In genomic region chr11:77037057-77037456, GRCh38 we compare ENCODE assay signal across 17 cellular contexts. TPM values are rescaled to one million over a fixed set of nuclear protein-coding genes. Genes with fewer than 3 reads are reported as not detected.
DNase-seq lines count a peak whose midpoint lies in the region; ATAC-seq, FAIRE-seq and TF ChIP-seq lines count a peak whose summit lies in the region.
"Had no signal": no experiment of that assay in that cellular context is flagged by ENCODE, and none has a peak within 500 bp of the region (broad histone marks: within the 10 kb centered on the region; RNA-seq: fewer than 3 reads in every experiment).

No MANE protein-coding gene starts in this region.

- intact Hi-C loops in Panc1 (cut with micrococcal nuclease; ENCODE audit: unreplicated experiment) (loop anchor here (5.0 kb wide), 3 partner anchors 115 to 305 kb away; no protein-coding TSS in a partner anchor), K562 (cut with micrococcal nuclease) (no loop called here), transverse colon (cut with DNase I; ENCODE audit: low total_unique reads) (no loop called here), CD14-positive monocyte (cut with micrococcal nuclease) (no loop called here)

- peaks cover 31% of the 10 kb centered on the region for H3K4me1 Mint-ChIP-seq in CD14-positive monocyte

- H3K9me3 ChIP-seq in Panc1 (ENCODE audit: control insufficient read depth, insufficient read depth, low read depth, low read length) (no peaks in the 10 kb centered on the region), K562 (replicated peaks; ENCODE audit: control insufficient read depth, insufficient read depth, low read depth, low read length) (0 out of 2 replicates have a peak, but pooled peaks cover 1% of the 10 kb centered on the region), hepatocyte (ENCODE audit: low read depth) (no peaks in the 10 kb centered on the region), transverse colon (no peaks in the 10 kb centered on the region), tibial nerve (no peaks in the 10 kb centered on the region)

- H3K9me3 Mint-ChIP-seq in CD14-positive monocyte = peaks cover 0 to 13% (median 4%) of the 10 kb centered on the region in 7 donors
- H3K9me3 Mint-ChIP-seq: CD8-positive, alpha-beta memory T cell; IgD-negative memory B cell had no signal

- no peak for TF ChIP-seq EP300 in K562 (IDR thresholded peaks at IDR 0.05; ENCODE audit: low read length)
- TF ChIP-seq EP300 in transverse colon (IDR thresholded peaks at IDR 0.05; ENCODE audit: low read depth) = no peak
- TF ChIP-seq EP300 in tibial nerve (IDR thresholded peaks at IDR 0.05) = no peak

- no peak for TF ChIP-seq POLR2A in K562 (conservative IDR thresholded peaks at IDR 0.05)
- TF ChIP-seq POLR2A in transverse colon (IDR thresholded peaks at IDR 0.05) = no peak
- TF ChIP-seq POLR2A in tibial nerve (IDR thresholded peaks at IDR 0.05) = no peak

- no peak overlapping the region for H3K4me3 ChIP-seq in Panc1 (ENCODE audit: low read depth in 2 of 2, low read length in 2 of 2)
- no peak overlapping the region for H3K4me3 ChIP-seq in K562
- H3K4me3 ChIP-seq in hepatocyte = no peak overlapping the region
- H3K4me3 ChIP-seq in transverse colon = peak overlapping the region in 2 of 4 donors; percentile 1 to 37
- no peak overlapping the region for H3K4me3 ChIP-seq in tibial nerve
- H3K4me3 ChIP-seq: GM12878 had no signal

- FAIRE-seq in K562 (lab: Jason Lieb, UNC) = no peak
- FAIRE-seq: GM12878, GM18507 had no signal

- no peak overlapping the region for H3K9ac ChIP-seq in K562 (ENCODE audit: insufficient read depth in 1 of 2, low read depth in 2 of 2, low read length in 2 of 2)

- CTCF ChIA-PET in Panc1 (lab: Charles Lee) = interaction anchor here (0.6 to 1.5 kb wide), 3 partner anchors 117 to 483 kb away, joined by 3 to 5 read pairs (median 4); no protein-coding TSS in a partner anchor
- CTCF ChIA-PET in K562 (lab: Yijun Ruan, JAX; ENCODE audit: low intra/inter-chr PET ratio) = no interaction called here

- no peaks in the 10 kb centered on the region for H4K20me1 ChIP-seq in K562 (replicated peaks; ENCODE audit: control insufficient read depth, insufficient read depth, low read length)
- H4K20me1 ChIP-seq in hepatocyte (ENCODE audit: insufficient read depth, poor library complexity, severe bottlenecking) = no peaks in the 10 kb centered on the region

- H3K4me1 ChIP-seq in Panc1 (ENCODE audit: control insufficient read depth, insufficient read depth, low read length) (peaks cover 28% of the 10 kb centered on the region), K562 (replicated peaks in 1 of 2; ENCODE audit: control insufficient read depth in 2 of 2, insufficient read depth in 2 of 2, low read length in 2 of 2) (peaks cover 0 to 12% of the 10 kb centered on the region in 2 experiments; a peak in 3 of 5 replicates), hepatocyte (ENCODE audit: insufficient read depth) (peaks cover 9% of the 10 kb centered on the region), transverse colon (peaks cover 9 to 27% (median 17%) of the 10 kb centered on the region in 4 donors), tibial nerve (peaks cover 0 to 14% (median 6%) of the 10 kb centered on the region in 4 donors)

- DNase-seq in Panc1 (ENCODE audit: low read depth, low spot score) (no peak), K562 (ENCODE audit: extremely low read depth in 1 of 4, low spot score in 3 of 4) (no peak), hepatocyte (ENCODE audit: low spot score) (no peak), transverse colon (no peak), tibial nerve (ENCODE audit: low spot score in 2 of 2) (no peak), CD14-positive monocyte (ENCODE audit: low spot score) (no peak)
- DNase-seq: CD8-positive, alpha-beta memory T cell; DMS79; H7 had no signal

- H3K27ac Mint-ChIP-seq in CD14-positive monocyte = peak overlapping the region in 1 of 7 donors; percentile 3
- H3K27ac Mint-ChIP-seq: CD8-positive, alpha-beta memory T cell; IgD-negative memory B cell had no signal

- no peaks in the 10 kb centered on the region for H3K27me3 ChIP-seq in Panc1 (ENCODE audit: control insufficient read depth, insufficient read depth, low read length)
- H3K27me3 ChIP-seq in K562 (ENCODE audit: control insufficient read depth in 2 of 2, insufficient read depth in 2 of 2, low read length in 2 of 2) = no peaks in the 10 kb centered on the region; a peak in 1 of 5 replicates
- peaks cover 5% of the 10 kb centered on the region for H3K27me3 ChIP-seq in hepatocyte
- H3K27me3 ChIP-seq in transverse colon = peaks cover 28% of the 10 kb centered on the region
- peaks cover 0 to 42% of the 10 kb centered on the region in 2 donors for H3K27me3 ChIP-seq in tibial nerve

- in situ Hi-C loops in Panc1 (cut with HindIII; ENCODE audit: low pct_unique_long_range_greater_than_20kb, low sequenced_read_pairs) (no loop called here), K562 (cut with MboI) (loop anchor here (10.0 kb wide), 1 partner anchor 112 kb away; no protein-coding TSS in a partner anchor), transverse colon (cut with MboI; ENCODE audit: low pct_ligation_motif_present in 1 of 4, low pct_unique_long_range_greater_than_20kb in 1 of 4, low sequenced_read_pairs in 3 of 4) (loop anchor here in 3 of 4 donors (25.0 kb wide), 3 partner anchors 150 to 300 kb away; no protein-coding TSS in a partner anchor)

- H3K9me2 ChIP-seq in hepatocyte (replicated peaks; ENCODE audit: insufficient read depth) = no peaks in the 10 kb centered on the region

- no peaks in the 10 kb centered on the region for H3K79me2 ChIP-seq in K562 (ENCODE audit: control insufficient read depth, insufficient read depth, low read length)
- no peaks in the 10 kb centered on the region for H3K79me2 ChIP-seq in hepatocyte

- 28% methylated on average over 9 of the region's 10 CpGs for WGBS in K562 (ENCODE audit: insufficient coverage, low coverage, missing lambda C conversion rate)
- WGBS in hepatocyte (ENCODE audit: low lambda C conversion rate, missing lambda C conversion rate) = 76% methylated on average over 10 of the region's 10 CpGs
- 81 to 89% methylated on average over 10 of the region's 10 CpGs for WGBS in transverse colon (ENCODE audit: low coverage in 1 of 2), 2 donors
- 79 to 84% methylated on average over 10 of the region's 10 CpGs for WGBS in tibial nerve, 2 donors

- no TSS peak for BruUV-seq in Panc1 (replicated peaks; lab: Mats Ljungman, UMichigan)
- no TSS peak for BruUV-seq in K562 (replicated peaks; lab: Mats Ljungman, UMichigan)

- H3K4me2 ChIP-seq in K562 (ENCODE audit: insufficient read depth, low read length) (no peak overlapping the region), hepatocyte (peak overlapping the region; percentile 5)

- no peak for TF ChIP-seq CTCF in Panc1 (IDR thresholded peaks at IDR 0.05)
- TF ChIP-seq CTCF in K562 (IDR thresholded peaks at IDR 0.05 in 2 of 3, conservative IDR thresholded peaks at IDR 0.05 in 1 of 3; ENCODE audit: insufficient read depth in 2 of 3, low read depth in 1 of 3, low read length in 3 of 3) = no peak
- TF ChIP-seq CTCF in hepatocyte (IDR thresholded peaks at IDR 0.05; ENCODE audit: poor library complexity) = no peak
- TF ChIP-seq CTCF in transverse colon (IDR thresholded peaks at IDR 0.05) = no peak
- no peak for TF ChIP-seq CTCF in tibial nerve (IDR thresholded peaks at IDR 0.05)
- no peak for TF ChIP-seq CTCF in CD14-positive monocyte (IDR thresholded peaks at IDR 0.05)

- TF ChIP-seq RAD21 in K562 (CRISPR knock-in tag; conservative IDR thresholded peaks at IDR 0.05 in 1 of 2, IDR thresholded peaks at IDR 0.05 in 1 of 2) = no peak

- peak overlapping the region; percentile 59; the same call in 1 of the 2 replicates for H3K27ac ChIP-seq in Panc1 (ENCODE audit: low read length)
- no peak overlapping the region for H3K27ac ChIP-seq in K562 (ENCODE audit: extremely low read depth, low read depth, low read length)
- H3K27ac ChIP-seq in hepatocyte = peak overlapping the region; percentile 2
- peak overlapping the region in 3 of 4 donors; percentile 79 to 80 (median 80) for H3K27ac ChIP-seq in transverse colon
- H3K27ac ChIP-seq in tibial nerve = no peak overlapping the region

- H3K36me3 ChIP-seq in Panc1 (ENCODE audit: control insufficient read depth, insufficient read depth, low read length) (no peaks in the 10 kb centered on the region), K562 (ENCODE audit: control insufficient read depth, insufficient read depth, low read length) (no peaks in the 10 kb centered on the region), hepatocyte (replicated peaks; ENCODE audit: insufficient read depth, low read depth) (no peaks in the 10 kb centered on the region), transverse colon (no peaks in the 10 kb centered on the region), tibial nerve (no peaks in the 10 kb centered on the region)

- peaks cover 28 to 46% (median 39%) of the 10 kb centered on the region in 3 donors for H3K27me3 Mint-ChIP-seq in CD14-positive monocyte (ENCODE audit: low read depth in 3 of 3)

- H3K36me3 Mint-ChIP-seq in CD14-positive monocyte = peaks cover 0 to 2% of the 10 kb centered on the region in 2 donors
- H3K36me3 Mint-ChIP-seq: IgD-negative memory B cell had no signal

- ATAC-seq in Panc1 = no peak
- no peak for ATAC-seq in K562
- no peak for ATAC-seq in HG03196 (IDR thresholded peaks at IDR 0.05; ENCODE audit: unreplicated experiment)
- ATAC-seq: GM12878 had no signal

- POLR2A ChIA-PET in Panc1 (lab: Charles Lee) = no interaction called here
- POLR2A ChIA-PET in K562 (lab: Yijun Ruan, JAX) = interaction anchor here (0.7 to 4.1 kb wide), 2 partner anchors 11 to 108 kb away, joined by 4 to 17 read pairs; no protein-coding TSS in a partner anchor

- H2AFZ ChIP-seq in K562 (ENCODE audit: low read depth, low read length) (0 out of 2 replicates have a peak overlapping the region, but pooled peaks have one; percentile 8), hepatocyte (no peak overlapping the region)

- no peaks in the 10 kb centered on the region for H3K9me1 ChIP-seq in K562 (ENCODE audit: control insufficient read depth, insufficient read depth, low read length)

- peak overlapping the region in 1 of 2 donors; percentile 26 for H3K4me3 Mint-ChIP-seq in CD14-positive monocyte
- H3K4me3 Mint-ChIP-seq: CD8-positive, alpha-beta memory T cell had no signal

RNA-seq across cellular contexts. Expression of gene B3GNT6, which starts 2.9 kb away (rescaled TPM):
- 1.2 TPM for total RNA-seq in Panc1 (2021; ENCODE audit: unreplicated experiment)
- polyA plus RNA-seq in Panc1 (2012; ENCODE audit: insufficient read length) = 0.48 TPM
- 0.21 and 0.25 TPM in 2 replicates for total RNA-seq in K562 (2011; cell fraction: chromatin; rRNA removed; ENCODE audit: low replicate concordance)
- 0.33 TPM in 1 of 2 replicates, not detected in the other for total RNA-seq in K562 (2011; cell fraction: nucleolus; rRNA removed)
- total RNA-seq in K562 (2011; cell fraction: nucleoplasm; rRNA removed) = not detected in 2 replicates
- not detected in 2 replicates for total RNA-seq in K562 (2014; rRNA removed)
- total RNA-seq in K562 (2014; rRNA removed; fragmentation: Illumina TruSeq; extraction: Trizol) = not detected in 2 replicates
- total RNA-seq in K562 (2015; rRNA removed; fragmentation: Illumina TruSeq; extraction: Trizol) = not detected in 2 replicates
- total RNA-seq in K562 (2021) = not detected in 2 replicates
- polyA plus RNA-seq in K562 (2011; rRNA removed) = 0.03 and 0.04 TPM in 2 replicates
- polyA plus RNA-seq in K562 (2011; cell fraction: cytosol; rRNA removed) = 0.03 and 0.12 TPM in 2 replicates
- polyA plus RNA-seq in K562 (2011; cell fraction: nucleus; rRNA removed) = not detected in 2 replicates
- polyA plus RNA-seq in K562 (2012) = 0.04 and 0.05 TPM in 2 replicates
- not detected in 2 replicates for polyA plus RNA-seq in K562 (2014; fragmentation: Illumina TruSeq; extraction: Trizol)
- polyA plus RNA-seq in K562 (2014; fragmentation: Nextera tagmentation; extraction: Ambion mirVana) = not detected
- not detected in 2 replicates for polyA plus RNA-seq in K562 (2014; rRNA removed)
- polyA minus RNA-seq in K562 (2011; rRNA and poly(A)+ RNA removed) = not detected in 2 replicates
- polyA minus RNA-seq in K562 (2011; cell fraction: cytosol; rRNA and poly(A)+ RNA removed) = not detected in 2 replicates
- polyA minus RNA-seq in K562 (2011; cell fraction: nucleus; rRNA and poly(A)+ RNA removed) = not detected in 2 replicates
- 0.12 and 0.33 TPM in 2 replicates for total RNA-seq in hepatocyte
- not detected in 2 replicates for polyA plus RNA-seq in hepatocyte
- 10 to 100 TPM; 64.7 to 88.1 (median 72.0) TPM for total RNA-seq in transverse colon
- not detected for total RNA-seq in tibial nerve
- polyA plus RNA-seq in CD14-positive monocyte = not detected
- total RNA-seq: A673; CD8-positive, alpha-beta memory T cell; G401; GM12878; H7; HT1080 had no signal
- polyA plus RNA-seq: BJ; CD8-positive, alpha-beta memory T cell; GM12878; IgD-negative memory B cell had no signal

RNA-seq across cellular contexts. Expression of gene CAPN5, which starts 29.7 kb away (rescaled TPM):
- total RNA-seq in Panc1 (2021; ENCODE audit: unreplicated experiment) (17.3 TPM), K562 (2014; rRNA removed) (0.36 TPM in 1 of 2 replicates, not detected in the other), K562 (2014; rRNA removed; fragmentation: Illumina TruSeq; extraction: Trizol) (0.04 TPM in 1 of 2 replicates, not detected in the other), K562 (2015; rRNA removed; fragmentation: Illumina TruSeq; extraction: Trizol) (0.14 TPM in 1 of 2 replicates, not detected in the other), K562 (2021) (0.40 and 0.44 TPM in 2 replicates), hepatocyte (25.2 and 29.1 TPM in 2 replicates), transverse colon (100 to 1,000 TPM; 210 to 290 (median 214) TPM), tibial nerve (10 to 100 TPM; 15.9 to 24.5 (median 19.8) TPM)
- 24.6 TPM for polyA plus RNA-seq in Panc1 (2012; ENCODE audit: insufficient read length)
- total RNA-seq in K562 (2011; cell fraction: chromatin; rRNA removed; ENCODE audit: low replicate concordance) = 1.3 and 7.9 TPM in 2 replicates
- total RNA-seq in K562 (2011; cell fraction: nucleolus; rRNA removed) = 2.8 TPM in 2 replicates
- total RNA-seq in K562 (2011; cell fraction: nucleoplasm; rRNA removed) = 4.2 and 4.4 TPM in 2 replicates
- polyA plus RNA-seq in K562 (2011; rRNA removed) (0.43 and 1.7 TPM in 2 replicates), K562 (2014; fragmentation: Illumina TruSeq; extraction: Trizol) (0.13 and 0.44 TPM in 2 replicates), K562 (2014; fragmentation: Nextera tagmentation; extraction: Ambion mirVana) (not detected), K562 (2014; rRNA removed) (0.05 and 0.12 TPM in 2 replicates), hepatocyte (28.8 and 34.6 TPM in 2 replicates), CD14-positive monocyte (under 1 TPM; 0.28 to 0.62 TPM)
- polyA plus RNA-seq in K562 (2011; cell fraction: cytosol; rRNA removed) = 0.49 and 0.81 TPM in 2 replicates
- polyA plus RNA-seq in K562 (2011; cell fraction: nucleus; rRNA removed) = 4.4 and 6.0 TPM in 2 replicates
- 1.00 and 1.3 TPM in 2 replicates for polyA plus RNA-seq in K562 (2012)
- polyA minus RNA-seq in K562 (2011; rRNA and poly(A)+ RNA removed) = 0.53 and 0.84 TPM in 2 replicates
- 0.86 and 3.5 TPM in 2 replicates for polyA minus RNA-seq in K562 (2011; cell fraction: cytosol; rRNA and poly(A)+ RNA removed)
- polyA minus RNA-seq in K562 (2011; cell fraction: nucleus; rRNA and poly(A)+ RNA removed) = 1.5 and 3.6 TPM in 2 replicates

Comparison
In these comparisons a context has a peak if more than half of its experiments do, and no peak if none do; other contexts are left out.
1. H3K27ac ChIP-seq: peak in Panc1 (single experiment), hepatocyte (single experiment) and transverse colon (3 of 4); none in K562 (single experiment) and tibial nerve (0 of 4).
2. RNA of gene B3GNT6, which starts 2.9 kb away (total RNA-seq): 64.7 to 88.1 TPM in transverse colon; 1.2 TPM in Panc1 (single experiment), 0.12 to 0.33 TPM in hepatocyte, 0.21 to 0.33 TPM in K562 and not detected in tibial nerve; every median in the first group is over 10 times any median in the second.